ENCODE assay signal across 1 cellular context in the genomic region with DNA sequence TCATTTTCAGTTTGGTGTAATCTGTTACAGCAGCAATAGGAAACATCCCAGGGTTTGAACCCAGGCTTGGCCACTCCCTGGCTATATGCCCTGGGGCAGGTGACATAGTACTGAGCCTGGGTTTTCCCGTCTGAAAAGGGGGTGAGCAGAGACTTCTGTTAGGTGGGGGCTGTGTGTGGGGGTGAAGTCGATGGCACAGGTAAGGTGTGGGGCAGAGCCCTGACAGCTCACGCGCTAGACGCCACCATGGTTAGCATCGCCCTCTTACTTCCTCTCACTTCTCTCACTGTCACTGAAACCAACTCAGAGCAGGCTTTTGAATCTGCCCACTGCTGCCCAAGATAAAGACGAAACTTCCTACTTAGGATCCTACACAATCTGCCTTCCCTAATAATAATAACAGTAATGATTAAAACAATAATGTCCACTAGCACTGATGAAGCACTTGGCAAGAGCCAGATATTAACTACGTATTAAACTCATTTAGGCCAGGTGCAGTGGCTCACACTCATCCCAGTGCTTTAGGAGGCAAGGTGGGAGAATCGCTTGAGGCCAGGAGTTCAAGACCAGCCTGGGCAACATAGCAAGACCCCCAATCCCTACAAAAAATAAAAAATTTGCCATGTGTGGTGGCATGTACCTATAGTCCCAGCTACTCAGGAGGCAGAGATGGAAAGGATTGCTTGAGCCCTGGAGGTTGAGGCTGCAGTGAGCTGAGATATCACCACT.
TF ChIP-seq lines count a peak whose summit lies in the region.

No MANE protein-coding gene starts in this region.

TF ChIP-seq in GM12878, 131 proteins besides CTCF, POLR2A, EP300 and RAD21:
- TF ChIP-seq, protein P1, sequence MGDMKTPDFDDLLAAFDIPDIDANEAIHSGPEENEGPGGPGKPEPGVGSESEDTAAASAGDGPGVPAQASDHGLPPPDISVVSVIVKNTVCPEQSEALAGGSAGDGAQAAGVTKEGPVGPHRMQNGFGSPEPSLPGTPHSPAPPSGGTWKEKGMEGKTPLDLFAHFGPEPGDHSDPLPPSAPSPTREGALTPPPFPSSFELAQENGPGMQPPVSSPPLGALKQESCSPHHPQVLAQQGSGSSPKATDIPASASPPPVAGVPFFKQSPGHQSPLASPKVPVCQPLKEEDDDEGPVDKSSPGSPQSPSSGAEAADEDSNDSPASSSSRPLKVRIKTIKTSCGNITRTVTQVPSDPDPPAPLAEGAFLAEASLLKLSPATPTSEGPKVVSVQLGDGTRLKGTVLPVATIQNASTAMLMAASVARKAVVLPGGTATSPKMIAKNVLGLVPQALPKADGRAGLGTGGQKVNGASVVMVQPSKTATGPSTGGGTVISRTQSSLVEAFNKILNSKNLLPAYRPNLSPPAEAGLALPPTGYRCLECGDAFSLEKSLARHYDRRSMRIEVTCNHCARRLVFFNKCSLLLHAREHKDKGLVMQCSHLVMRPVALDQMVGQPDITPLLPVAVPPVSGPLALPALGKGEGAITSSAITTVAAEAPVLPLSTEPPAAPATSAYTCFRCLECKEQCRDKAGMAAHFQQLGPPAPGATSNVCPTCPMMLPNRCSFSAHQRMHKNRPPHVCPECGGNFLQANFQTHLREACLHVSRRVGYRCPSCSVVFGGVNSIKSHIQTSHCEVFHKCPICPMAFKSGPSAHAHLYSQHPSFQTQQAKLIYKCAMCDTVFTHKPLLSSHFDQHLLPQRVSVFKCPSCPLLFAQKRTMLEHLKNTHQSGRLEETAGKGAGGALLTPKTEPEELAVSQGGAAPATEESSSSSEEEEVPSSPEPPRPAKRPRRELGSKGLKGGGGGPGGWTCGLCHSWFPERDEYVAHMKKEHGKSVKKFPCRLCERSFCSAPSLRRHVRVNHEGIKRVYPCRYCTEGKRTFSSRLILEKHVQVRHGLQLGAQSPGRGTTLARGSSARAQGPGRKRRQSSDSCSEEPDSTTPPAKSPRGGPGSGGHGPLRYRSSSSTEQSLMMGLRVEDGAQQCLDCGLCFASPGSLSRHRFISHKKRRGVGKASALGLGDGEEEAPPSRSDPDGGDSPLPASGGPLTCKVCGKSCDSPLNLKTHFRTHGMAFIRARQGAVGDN (IDR thresholded peaks at IDR 0.05), result no peak
- TF ChIP-seq KAT2A (conservative IDR thresholded peaks at IDR 0.05; ENCODE audit: control insufficient read depth, low read depth, low read length), result no peak
- peak in 1 of 2 experiments; percentile 31; a peak in 1 of 4 replicates for TF ChIP-seq BHLHE40 (IDR thresholded peaks at IDR 0.05; ENCODE audit: borderline replicate concordance in 1 of 2, low read depth in 2 of 2, low read length in 1 of 2)
- TF ChIP-seq SP1 (IDR thresholded peaks at IDR 0.05; ENCODE audit: low read depth, low read length), result no peak
- TF ChIP-seq NR2F1 (conservative IDR thresholded peaks at IDR 0.05), result no peak
- TF ChIP-seq ZNF217 (IDR thresholded peaks at IDR 0.05), result no peak
